ENCODE assay signal across 14 cellular contexts in the genomic region with DNA sequence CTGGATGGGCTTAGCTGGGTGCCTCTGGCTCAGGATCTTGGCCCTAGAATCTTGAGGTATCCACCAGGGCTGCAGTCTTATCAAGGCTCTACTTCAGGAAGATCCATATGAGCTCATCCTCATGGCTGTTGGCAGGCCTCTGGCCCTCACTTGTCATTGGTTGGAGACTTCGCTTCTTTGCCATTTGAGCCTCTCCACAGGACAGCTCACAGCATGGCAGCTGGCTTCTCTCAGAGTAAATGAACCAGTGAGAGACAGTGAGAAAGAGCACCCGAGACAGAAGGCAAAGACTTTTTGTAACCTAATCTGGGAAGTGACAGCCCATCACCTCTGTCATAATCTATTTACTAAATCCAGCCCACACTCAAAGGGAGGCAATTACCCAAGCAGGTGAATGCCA.
DNase-seq lines count a peak whose midpoint lies in the region; ATAC-seq and TF ChIP-seq lines count a peak whose summit lies in the region.
"Had no signal": no experiment of that assay in that cellular context is flagged by ENCODE, and none has a peak within 500 bp of the region (broad histone marks: within the 10 kb centered on the region; RNA-seq: fewer than 3 reads in every experiment).

No MANE protein-coding gene starts in this region.

- H3K4me1 ChIP-seq in colonic mucosa: no peaks in the 10 kb centered on the region

- CTCF ChIA-PET in WTC11 (lab: Charles Lee): no interaction called here

- H3K27ac ChIP-seq in colonic mucosa: no peak overlapping the region
- H3K27ac ChIP-seq: 22Rv1, BLaER1 had no signal

- H3K27me3 Mint-ChIP-seq in WTC11 (ENCODE audit: low read depth): peaks cover 2% of the 10 kb centered on the region; the same call in 1 of the 2 replicates

- H3K36me3 ChIP-seq in colonic mucosa: no peaks in the 10 kb centered on the region
- H3K36me3 ChIP-seq: BLaER1 had no signal

- ATAC-seq in WTC11 (peak; percentile 38; the same call in 1 of the 2 replicates), GM18498 (IDR thresholded peaks at IDR 0.05; ENCODE audit: unreplicated experiment) (no peak), Right ventricle myocardium superior (ENCODE audit: poor library complexity) (no peak)

- no peak for TF ChIP-seq CTCF in WTC11 (IDR thresholded peaks at IDR 0.05)
- TF ChIP-seq CTCF in colonic mucosa (IDR thresholded peaks at IDR 0.05): no peak

- POLR2A ChIA-PET in WTC11 (lab: Charles Lee): no interaction called here

- no peak overlapping the region for H3K27ac Mint-ChIP-seq in WTC11
- H3K27ac Mint-ChIP-seq: H9 had no signal

- H3K4me1 Mint-ChIP-seq in WTC11: peaks cover 20% of the 10 kb centered on the region

- DNase-seq in DMS53 (lab: John Stamatoyannopoulos, UW) (peak; percentile 2), DMS53 treated with DMSO at 0.1 percent for 48 hours (lab: John Stamatoyannopoulos, UW; ENCODE audit: unreplicated experiment) (no peak), NCI-H187 (lab: John Stamatoyannopoulos, UW) (peak; percentile 4 to 14), WTC11 (ENCODE audit: low spot score) (no peak), myocyte (ENCODE audit: low read depth) (peak; percentile 27), colonic mucosa (no peak), Right ventricle myocardium superior (no peak)
- DNase-seq: H9, Kasumi-1, NCI-H1436 treated with DMSO at 0.1 percent for 48 hours, NCI-H2107 had no signal

- no peaks in the 10 kb centered on the region for H3K9me3 ChIP-seq in colonic mucosa
- H3K9me3 ChIP-seq: BLaER1 had no signal

- peaks cover 2% of the 10 kb centered on the region; the same call in 1 of the 2 replicates for H3K36me3 Mint-ChIP-seq in WTC11

- no peak overlapping the region for H3K4me3 Mint-ChIP-seq in WTC11
- H3K4me3 Mint-ChIP-seq: H9 had no signal

- H3K27me3 ChIP-seq in colonic mucosa: no peaks in the 10 kb centered on the region
- H3K27me3 ChIP-seq: BLaER1 had no signal

- intact Hi-C loops in colonic mucosa (cut with DNase I) (no loop called here), Right ventricle myocardium superior (cut with DNase I) (loop anchor here (10.0 kb wide), 1 partner anchor 732 kb away; no protein-coding TSS in a partner anchor)

- no peak overlapping the region for H3K9ac ChIP-seq in colonic mucosa (ENCODE audit: low read depth in 2 of 2, low read length in 2 of 2)
- H3K9ac ChIP-seq: BLaER1 had no signal

- peaks cover 4% of the 10 kb centered on the region; the same call in 1 of the 2 replicates for H3K9me3 Mint-ChIP-seq in WTC11
- H3K9me3 Mint-ChIP-seq: H9 had no signal

- H3K4me3 ChIP-seq in colonic mucosa: no peak overlapping the region
- H3K4me3 ChIP-seq: BLaER1 had no signal

TF ChIP-seq in WTC11, 78 proteins besides CTCF, POLR2A, EP300 and RAD21 (continues in another document):
- TF ChIP-seq, protein P1, sequence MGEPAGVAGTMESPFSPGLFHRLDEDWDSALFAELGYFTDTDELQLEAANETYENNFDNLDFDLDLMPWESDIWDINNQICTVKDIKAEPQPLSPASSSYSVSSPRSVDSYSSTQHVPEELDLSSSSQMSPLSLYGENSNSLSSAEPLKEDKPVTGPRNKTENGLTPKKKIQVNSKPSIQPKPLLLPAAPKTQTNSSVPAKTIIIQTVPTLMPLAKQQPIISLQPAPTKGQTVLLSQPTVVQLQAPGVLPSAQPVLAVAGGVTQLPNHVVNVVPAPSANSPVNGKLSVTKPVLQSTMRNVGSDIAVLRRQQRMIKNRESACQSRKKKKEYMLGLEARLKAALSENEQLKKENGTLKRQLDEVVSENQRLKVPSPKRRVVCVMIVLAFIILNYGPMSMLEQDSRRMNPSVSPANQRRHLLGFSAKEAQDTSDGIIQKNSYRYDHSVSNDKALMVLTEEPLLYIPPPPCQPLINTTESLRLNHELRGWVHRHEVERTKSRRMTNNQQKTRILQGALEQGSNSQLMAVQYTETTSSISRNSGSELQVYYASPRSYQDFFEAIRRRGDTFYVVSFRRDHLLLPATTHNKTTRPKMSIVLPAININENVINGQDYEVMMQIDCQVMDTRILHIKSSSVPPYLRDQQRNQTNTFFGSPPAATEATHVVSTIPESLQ (CRISPR knock-in tag; IDR thresholded peaks at IDR 0.05): no peak
- TF ChIP-seq, protein P2, sequence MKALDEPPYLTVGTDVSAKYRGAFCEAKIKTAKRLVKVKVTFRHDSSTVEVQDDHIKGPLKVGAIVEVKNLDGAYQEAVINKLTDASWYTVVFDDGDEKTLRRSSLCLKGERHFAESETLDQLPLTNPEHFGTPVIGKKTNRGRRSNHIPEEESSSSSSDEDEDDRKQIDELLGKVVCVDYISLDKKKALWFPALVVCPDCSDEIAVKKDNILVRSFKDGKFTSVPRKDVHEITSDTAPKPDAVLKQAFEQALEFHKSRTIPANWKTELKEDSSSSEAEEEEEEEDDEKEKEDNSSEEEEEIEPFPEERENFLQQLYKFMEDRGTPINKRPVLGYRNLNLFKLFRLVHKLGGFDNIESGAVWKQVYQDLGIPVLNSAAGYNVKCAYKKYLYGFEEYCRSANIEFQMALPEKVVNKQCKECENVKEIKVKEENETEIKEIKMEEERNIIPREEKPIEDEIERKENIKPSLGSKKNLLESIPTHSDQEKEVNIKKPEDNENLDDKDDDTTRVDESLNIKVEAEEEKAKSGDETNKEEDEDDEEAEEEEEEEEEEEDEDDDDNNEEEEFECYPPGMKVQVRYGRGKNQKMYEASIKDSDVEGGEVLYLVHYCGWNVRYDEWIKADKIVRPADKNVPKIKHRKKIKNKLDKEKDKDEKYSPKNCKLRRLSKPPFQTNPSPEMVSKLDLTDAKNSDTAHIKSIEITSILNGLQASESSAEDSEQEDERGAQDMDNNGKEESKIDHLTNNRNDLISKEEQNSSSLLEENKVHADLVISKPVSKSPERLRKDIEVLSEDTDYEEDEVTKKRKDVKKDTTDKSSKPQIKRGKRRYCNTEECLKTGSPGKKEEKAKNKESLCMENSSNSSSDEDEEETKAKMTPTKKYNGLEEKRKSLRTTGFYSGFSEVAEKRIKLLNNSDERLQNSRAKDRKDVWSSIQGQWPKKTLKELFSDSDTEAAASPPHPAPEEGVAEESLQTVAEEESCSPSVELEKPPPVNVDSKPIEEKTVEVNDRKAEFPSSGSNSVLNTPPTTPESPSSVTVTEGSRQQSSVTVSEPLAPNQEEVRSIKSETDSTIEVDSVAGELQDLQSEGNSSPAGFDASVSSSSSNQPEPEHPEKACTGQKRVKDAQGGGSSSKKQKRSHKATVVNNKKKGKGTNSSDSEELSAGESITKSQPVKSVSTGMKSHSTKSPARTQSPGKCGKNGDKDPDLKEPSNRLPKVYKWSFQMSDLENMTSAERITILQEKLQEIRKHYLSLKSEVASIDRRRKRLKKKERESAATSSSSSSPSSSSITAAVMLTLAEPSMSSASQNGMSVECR (CRISPR knock-in tag; IDR thresholded peaks at IDR 0.05; ENCODE audit: borderline replicate concordance): no peak
- no peak for TF ChIP-seq CREM (CRISPR knock-in tag; IDR thresholded peaks at IDR 0.05)
- TF ChIP-seq FOXK1 (CRISPR knock-in tag; IDR thresholded peaks at IDR 0.05): no peak
- TF ChIP-seq GTF2I (CRISPR knock-in tag; conservative IDR thresholded peaks at IDR 0.05): no peak
- TF ChIP-seq ZNF138 (CRISPR knock-in tag; conservative IDR thresholded peaks at IDR 0.05): no peak
- TF ChIP-seq, protein P3, sequence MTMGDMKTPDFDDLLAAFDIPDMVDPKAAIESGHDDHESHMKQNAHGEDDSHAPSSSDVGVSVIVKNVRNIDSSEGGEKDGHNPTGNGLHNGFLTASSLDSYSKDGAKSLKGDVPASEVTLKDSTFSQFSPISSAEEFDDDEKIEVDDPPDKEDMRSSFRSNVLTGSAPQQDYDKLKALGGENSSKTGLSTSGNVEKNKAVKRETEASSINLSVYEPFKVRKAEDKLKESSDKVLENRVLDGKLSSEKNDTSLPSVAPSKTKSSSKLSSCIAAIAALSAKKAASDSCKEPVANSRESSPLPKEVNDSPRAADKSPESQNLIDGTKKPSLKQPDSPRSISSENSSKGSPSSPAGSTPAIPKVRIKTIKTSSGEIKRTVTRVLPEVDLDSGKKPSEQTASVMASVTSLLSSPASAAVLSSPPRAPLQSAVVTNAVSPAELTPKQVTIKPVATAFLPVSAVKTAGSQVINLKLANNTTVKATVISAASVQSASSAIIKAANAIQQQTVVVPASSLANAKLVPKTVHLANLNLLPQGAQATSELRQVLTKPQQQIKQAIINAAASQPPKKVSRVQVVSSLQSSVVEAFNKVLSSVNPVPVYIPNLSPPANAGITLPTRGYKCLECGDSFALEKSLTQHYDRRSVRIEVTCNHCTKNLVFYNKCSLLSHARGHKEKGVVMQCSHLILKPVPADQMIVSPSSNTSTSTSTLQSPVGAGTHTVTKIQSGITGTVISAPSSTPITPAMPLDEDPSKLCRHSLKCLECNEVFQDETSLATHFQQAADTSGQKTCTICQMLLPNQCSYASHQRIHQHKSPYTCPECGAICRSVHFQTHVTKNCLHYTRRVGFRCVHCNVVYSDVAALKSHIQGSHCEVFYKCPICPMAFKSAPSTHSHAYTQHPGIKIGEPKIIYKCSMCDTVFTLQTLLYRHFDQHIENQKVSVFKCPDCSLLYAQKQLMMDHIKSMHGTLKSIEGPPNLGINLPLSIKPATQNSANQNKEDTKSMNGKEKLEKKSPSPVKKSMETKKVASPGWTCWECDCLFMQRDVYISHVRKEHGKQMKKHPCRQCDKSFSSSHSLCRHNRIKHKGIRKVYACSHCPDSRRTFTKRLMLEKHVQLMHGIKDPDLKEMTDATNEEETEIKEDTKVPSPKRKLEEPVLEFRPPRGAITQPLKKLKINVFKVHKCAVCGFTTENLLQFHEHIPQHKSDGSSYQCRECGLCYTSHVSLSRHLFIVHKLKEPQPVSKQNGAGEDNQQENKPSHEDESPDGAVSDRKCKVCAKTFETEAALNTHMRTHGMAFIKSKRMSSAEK (CRISPR knock-in tag; IDR thresholded peaks at IDR 0.05; ENCODE audit: borderline replicate concordance): no peak
- TF ChIP-seq, protein P4, sequence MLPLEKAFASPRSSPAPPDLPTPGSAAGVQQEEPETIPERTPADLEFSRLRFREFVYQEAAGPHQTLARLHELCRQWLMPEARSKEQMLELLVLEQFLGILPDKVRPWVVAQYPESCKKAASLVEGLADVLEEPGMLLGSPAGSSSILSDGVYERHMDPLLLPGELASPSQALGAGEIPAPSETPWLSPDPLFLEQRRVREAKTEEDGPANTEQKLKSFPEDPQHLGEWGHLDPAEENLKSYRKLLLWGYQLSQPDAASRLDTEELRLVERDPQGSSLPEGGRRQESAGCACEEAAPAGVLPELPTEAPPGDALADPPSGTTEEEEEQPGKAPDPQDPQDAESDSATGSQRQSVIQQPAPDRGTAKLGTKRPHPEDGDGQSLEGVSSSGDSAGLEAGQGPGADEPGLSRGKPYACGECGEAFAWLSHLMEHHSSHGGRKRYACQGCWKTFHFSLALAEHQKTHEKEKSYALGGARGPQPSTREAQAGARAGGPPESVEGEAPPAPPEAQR (CRISPR knock-in tag; IDR thresholded peaks at IDR 0.05): no peak
- no peak for TF ChIP-seq PRRX2 (CRISPR knock-in tag; IDR thresholded peaks at IDR 0.05)
- TF ChIP-seq SP1 (CRISPR knock-in tag; conservative IDR thresholded peaks at IDR 0.05): no peak

Comparison
In these comparisons a context has a peak if more than half of its experiments do, and no peak if none do; other contexts are left out.
1. DNase-seq: peak in DMS53 (single experiment), NCI-H187 (2 of 2) and myocyte (single experiment); none in DMS53 treated with DMSO at 0.1 percent for 48 hours (single experiment), WTC11 (single experiment), colonic mucosa (single experiment) and Right ventricle myocardium superior (single experiment).